Comparison of ENCODE assay signal across 18 cellular contexts in the genomic region with DNA sequence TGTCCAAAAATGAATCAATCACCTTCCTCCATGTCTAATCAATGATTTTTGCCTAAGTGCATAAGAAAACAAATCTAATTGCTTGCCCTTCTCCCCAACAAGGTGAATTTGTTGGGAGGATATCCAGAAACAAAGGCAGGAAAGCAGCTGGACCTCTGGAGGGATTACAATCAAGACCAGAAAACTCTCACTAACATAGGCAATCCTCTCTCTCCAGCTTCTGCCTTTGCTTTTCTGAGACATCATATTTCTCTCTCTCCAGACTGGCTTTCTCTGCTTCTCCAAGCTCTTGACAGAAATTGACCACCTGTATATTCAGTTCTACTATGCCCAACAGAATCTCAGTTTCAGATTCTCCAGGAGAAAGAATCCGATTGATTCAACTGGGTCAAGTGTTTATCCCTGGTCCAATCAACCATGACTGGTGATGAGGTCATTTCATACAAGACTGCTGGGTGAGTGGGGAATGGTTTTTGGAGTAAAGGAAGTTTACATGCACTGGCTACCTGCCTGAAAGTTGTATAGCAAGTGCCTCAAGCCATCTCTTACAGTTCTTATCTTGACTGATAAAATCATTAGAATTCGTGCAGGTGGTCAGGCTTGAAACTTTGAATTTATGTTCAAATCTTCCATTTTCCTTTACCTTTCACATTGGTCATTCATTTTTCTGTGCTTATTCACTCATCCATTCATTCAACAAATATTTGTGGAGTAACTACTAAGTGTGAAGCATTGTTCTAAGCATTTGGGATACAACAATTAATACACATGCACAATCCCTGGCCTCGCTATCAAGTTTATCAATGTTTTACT. TPM values are rescaled to one million over a fixed set of nuclear protein-coding genes. Genes with fewer than 3 reads are reported as not detected.
DNase-seq lines count a peak whose midpoint lies in the region; FAIRE-seq and TF ChIP-seq lines count a peak whose summit lies in the region.
"Had no signal": no experiment of that assay in that cellular context is flagged by ENCODE, and none has a peak within 500 bp of the region (broad histone marks: within the 10 kb centered on the region; RNA-seq: fewer than 3 reads in every experiment).

No MANE protein-coding gene starts in this region.

- peak overlapping the region; percentile 44 for H3K4me3 Mint-ChIP-seq in HFFc6
- H3K4me3 Mint-ChIP-seq in astrocyte (ENCODE audit: unreplicated experiment), result no peak overlapping the region
- H3K4me3 Mint-ChIP-seq: activated naive CD8-positive, alpha-beta T cell; central memory CD8-positive, alpha-beta T cell; naive thymus-derived CD4-positive, alpha-beta T cell had no signal

- peak; percentile 39 for FAIRE-seq in astrocyte (lab: Jason Lieb, UNC)
- FAIRE-seq in keratinocyte (lab: Jason Lieb, UNC), result peak; percentile 93
- FAIRE-seq: endometrium had no signal

- H3K27ac Mint-ChIP-seq in HFFc6, result peak overlapping the region; percentile 29
- H3K27ac Mint-ChIP-seq in astrocyte (ENCODE audit: unreplicated experiment), result peak overlapping the region; percentile 47
- H3K27ac Mint-ChIP-seq: activated naive CD8-positive, alpha-beta T cell; naive thymus-derived CD4-positive, alpha-beta T cell had no signal

- no peaks in the 10 kb centered on the region for H4K20me1 ChIP-seq in astrocyte (ENCODE audit: insufficient read depth, low read length)
- no peaks in the 10 kb centered on the region for H4K20me1 ChIP-seq in keratinocyte (ENCODE audit: control insufficient read depth, extremely low read depth, insufficient read depth, low read length)

- peak overlapping the region; percentile 7 for H3K4me2 ChIP-seq in astrocyte (ENCODE audit: low read length)
- peak overlapping the region; percentile 71 for H3K4me2 ChIP-seq in keratinocyte (ENCODE audit: control insufficient read depth, extremely low read depth, insufficient read depth, low read depth, low read length)

- dilution Hi-C loops in keratinocyte (cut with MboI; ENCODE audit: extremely low pct_ligation_motif_present, low sequenced_read_pairs), result no loop called here

- H3K36me3 Mint-ChIP-seq in HFFc6 (ENCODE audit: low read depth) (peaks cover 12% of the 10 kb centered on the region), astrocyte (ENCODE audit: low read depth, unreplicated experiment) (no peaks in the 10 kb centered on the region)
- H3K36me3 Mint-ChIP-seq: activated naive CD8-positive, alpha-beta T cell had no signal

- H3K79me2 ChIP-seq in astrocyte (ENCODE audit: insufficient read depth, low read length) (no peaks in the 10 kb centered on the region), keratinocyte (ENCODE audit: control insufficient read depth, insufficient read depth, low read length) (no peaks in the 10 kb centered on the region)

- DNase-seq in DMS79 (lab: John Stamatoyannopoulos, UW) (peak; percentile 55), HFFc6 (peak; percentile 6), astrocyte (ENCODE audit: low read depth) (peak; percentile 55), keratinocyte (ENCODE audit: low read depth, low spot score) (no peak), GM10266 (ENCODE audit: extremely low spot score) (no peak), putamen (ENCODE audit: low spot score) (no peak), GOT3 (lab: John Stamatoyannopoulos, UW) (no peak), right atrium auricular region (ENCODE audit: low spot score) (no peak)
- DNase-seq: activated CD4-positive, alpha-beta T cell treated with anti-CD3 and anti-CD28 coated beads for 1 hour; left ventricle myocardium superior; MV-4-11; naive thymus-derived CD4-positive, alpha-beta T cell; Peyer's patch; right cardiac atrium had no signal

- no peaks in the 10 kb centered on the region; the same call in 1 of the 2 replicates for H3K27me3 Mint-ChIP-seq in HFFc6 (ENCODE audit: insufficient read depth)
- H3K27me3 Mint-ChIP-seq in astrocyte (ENCODE audit: low read depth, unreplicated experiment), result no peaks in the 10 kb centered on the region
- H3K27me3 Mint-ChIP-seq: activated naive CD8-positive, alpha-beta T cell; central memory CD8-positive, alpha-beta T cell had no signal

- H3K27ac ChIP-seq in astrocyte (ENCODE audit: low read depth, low read length) (no peak overlapping the region), keratinocyte (ENCODE audit: control insufficient read depth, insufficient read depth, low read length) (peak overlapping the region; percentile 51), right atrium auricular region (no peak overlapping the region)
- H3K27ac ChIP-seq: Peyer's patch, thoracic aorta had no signal

- H3K36me3 ChIP-seq in astrocyte (ENCODE audit: insufficient read depth, low read length) (no peaks in the 10 kb centered on the region), keratinocyte (ENCODE audit: control insufficient read depth in 2 of 2, extremely low read depth in 1 of 2, insufficient read depth in 2 of 2, low read length in 2 of 2) (no peaks in the 10 kb centered on the region), right atrium auricular region (no peaks in the 10 kb centered on the region)
- H3K36me3 ChIP-seq: Peyer's patch, thoracic aorta had no signal

- no peaks in the 10 kb centered on the region for H3K27me3 ChIP-seq in astrocyte (ENCODE audit: insufficient read depth, low read length)
- no peaks in the 10 kb centered on the region for H3K27me3 ChIP-seq in keratinocyte (ENCODE audit: control insufficient read depth, extremely low read depth, insufficient read depth, low read length)
- no peaks in the 10 kb centered on the region for H3K27me3 ChIP-seq in right atrium auricular region
- H3K27me3 ChIP-seq: Peyer's patch had no signal

- H3K9ac ChIP-seq in astrocyte (ENCODE audit: low read length) (no peak overlapping the region), keratinocyte (ENCODE audit: control insufficient read depth, extremely low read depth, insufficient read depth, low read length) (no peak overlapping the region)

- peaks cover 37% of the 10 kb centered on the region for H3K4me1 Mint-ChIP-seq in HFFc6 (ENCODE audit: low read depth)
- peaks cover 12% of the 10 kb centered on the region for H3K4me1 Mint-ChIP-seq in astrocyte (ENCODE audit: low read depth, unreplicated experiment)

- H3K9me3 ChIP-seq in astrocyte (ENCODE audit: insufficient read depth, low read depth, low read length) (no peaks in the 10 kb centered on the region), keratinocyte (ENCODE audit: control insufficient read depth, low read depth, low read length) (no peaks in the 10 kb centered on the region), right atrium auricular region (peaks cover 0 to 16% of the 10 kb centered on the region in 2 donors)
- H3K9me3 ChIP-seq: Peyer's patch, thoracic aorta had no signal

- TF ChIP-seq CTCF in HFFc6 (IDR thresholded peaks at IDR 0.05) (no peak), astrocyte (IDR thresholded peaks at IDR 0.05; ENCODE audit: insufficient read depth, low read depth, low read length) (no peak), keratinocyte (optimal IDR thresholded peaks at IDR 0.05 in 1 of 3, IDR thresholded peaks at IDR 0.05 in 1 of 3, conservative IDR thresholded peaks at IDR 0.05 in 1 of 3; ENCODE audit: extremely low read depth in 1 of 3, insufficient read depth in 2 of 3, low read length in 3 of 3) (no peak), GM10266 (IDR thresholded peaks at IDR 0.05; ENCODE audit: control insufficient read depth, insufficient read depth, low read depth, missing control alignments) (no peak), right atrium auricular region (IDR thresholded peaks at IDR 0.05) (no peak)

- no peaks in the 10 kb centered on the region for H3K9me1 ChIP-seq in keratinocyte (ENCODE audit: control insufficient read depth, extremely low read depth, insufficient read depth, low read length)

- H3K4me3 ChIP-seq in astrocyte (ENCODE audit: insufficient read depth, low read depth, low read length) (no peak overlapping the region), keratinocyte (ENCODE audit: control insufficient read depth in 2 of 3, extremely low read depth in 1 of 3, insufficient read depth in 2 of 3, low read depth in 1 of 3, low read length in 3 of 3) (peak overlapping the region in 1 of 3 experiments; percentile 33), right atrium auricular region (no peak overlapping the region)
- H3K4me3 ChIP-seq: Peyer's patch, thoracic aorta had no signal

- H3K4me1 ChIP-seq in astrocyte (ENCODE audit: insufficient read depth, low read length), result peaks cover 13% of the 10 kb centered on the region
- peaks cover 28% of the 10 kb centered on the region for H3K4me1 ChIP-seq in keratinocyte (ENCODE audit: control insufficient read depth, extremely low read depth, insufficient read depth, low read length)
- H3K4me1 ChIP-seq in right atrium auricular region, result no peaks in the 10 kb centered on the region
- H3K4me1 ChIP-seq: Peyer's patch had no signal

- H2AFZ ChIP-seq in astrocyte (ENCODE audit: low read depth, low read length), result peak overlapping the region; percentile 16
- peak overlapping the region; percentile 65 for H2AFZ ChIP-seq in keratinocyte (ENCODE audit: control insufficient read depth, low read length)

- peaks cover 5% of the 10 kb centered on the region; the same call in 1 of the 2 replicates for H3K9me3 Mint-ChIP-seq in HFFc6
- H3K9me3 Mint-ChIP-seq in astrocyte (ENCODE audit: unreplicated experiment), result no peaks in the 10 kb centered on the region

RNA-seq across cellular contexts. Expression of a gene that starts 22.2 kb away (rescaled TPM):
- under 1 TPM; 0.40 to 0.66 (median 0.56) TPM for total RNA-seq in HFFc6 (2021; fragmentation: NEBNext Ultra II Directional; extraction: Animal tissue kit (Norgen Biotek cat#: 25700))
- total RNA-seq in astrocyte (0.62 and 1.1 TPM in 2 replicates), right atrium auricular region (under 1 TPM in 1 of 2 donors, not detected in 1; 0.28 TPM)
- 0.46 to 1.2 TPM (median 0.77 TPM) in 3 replicates for polyA plus RNA-seq in keratinocyte
- 0.35 TPM for polyA plus RNA-seq in keratinocyte (2011; ENCODE audit: low read depth)
- polyA plus RNA-seq in keratinocyte (2011; cell fraction: cytosol; rRNA removed), result 0.21 and 0.35 TPM in 2 replicates
- 0.84 and 1.1 TPM in 2 replicates for polyA plus RNA-seq in keratinocyte (2011; cell fraction: nucleus; rRNA removed)
- 0.89 TPM in 1 of 2 replicates, not detected in the other for polyA plus RNA-seq in keratinocyte (2012; ENCODE audit: low replicate concordance)
- 0.79 to 4.8 TPM (median 4.4 TPM) in 3 replicates for polyA minus RNA-seq in keratinocyte
- polyA minus RNA-seq in keratinocyte (2011; cell fraction: cytosol; rRNA and poly(A)+ RNA removed), result 1.3 TPM
- polyA minus RNA-seq in keratinocyte (2011; cell fraction: nucleus; rRNA and poly(A)+ RNA removed), result 1.1 and 3.5 TPM in 2 replicates

Comparison
In these comparisons a context has a peak if more than half of its experiments do, and no peak if none do; other contexts are left out.
1. DNase-seq: peak in DMS79 (single experiment), HFFc6 (single experiment) and astrocyte (single experiment); none in keratinocyte (single experiment), GM10266 (single experiment), putamen (single experiment), GOT3 (single experiment) and right atrium auricular region (single experiment).